ENCODE assay signal across 8 cellular contexts in genomic region chr1:47313915-47314664, GRCh38. TPM values are rescaled to one million over a fixed set of nuclear protein-coding genes. Genes with fewer than 3 reads are reported as not detected.
DNase-seq lines count a peak whose midpoint lies in the region; ATAC-seq and TF ChIP-seq lines count a peak whose summit lies in the region.

Gene STIL (minus strand): TSS chr1:47314147. CDS start chr1:47310319, 3,828 bp downstream.

- POLR2A ChIA-PET in BJ (lab: Charles Lee), result no interaction called here

- H3K27ac Mint-ChIP-seq in activated CD4-positive, alpha-beta T cell treated with anti-CD3 and anti-CD28 coated beads, Interleukin-2, amount 10 ng/mL, durations not matched to agents 24 days and 14 days, result peak within 1 kb of the TSS; percentile 86

- H3K36me3 ChIP-seq in BJ (ENCODE audit: control insufficient read depth, insufficient read depth, low read length), result no peaks in the 10 kb centered on the region

- peaks cover 12% of the 10 kb centered on the region for H3K36me3 Mint-ChIP-seq in activated CD4-positive, alpha-beta T cell treated with anti-CD3 and anti-CD28 coated beads, Interleukin-2, amount 10 ng/mL, durations not matched to agents 24 days and 14 days (ENCODE audit: low read depth)

- no peaks in the 10 kb centered on the region for H3K27me3 ChIP-seq in BJ (ENCODE audit: control insufficient read depth, insufficient read depth, low read length)

- H3K4me1 Mint-ChIP-seq in activated CD4-positive, alpha-beta T cell treated with anti-CD3 and anti-CD28 coated beads, Interleukin-2, amount 10 ng/mL, durations not matched to agents 24 days and 14 days, result peaks cover 21% of the 10 kb centered on the region

- H3K9me3 Mint-ChIP-seq in activated CD4-positive, alpha-beta T cell treated with anti-CD3 and anti-CD28 coated beads, Interleukin-2, amount 10 ng/mL, durations not matched to agents 24 days and 14 days, result no peaks in the 10 kb centered on the region

- CTCF ChIA-PET in BJ (lab: Yijun Ruan, JAX), result interaction anchor here (0.6 to 1.1 kb wide), 3 partner anchors 109 to 133 kb away, joined by 3 to 4 read pairs (median 3); no protein-coding TSS in a partner anchor

- H3K4me3 ChIP-seq in BJ (ENCODE audit: low read depth, low read length), result peak within 1 kb of the TSS; percentile 90

- H3K27me3 Mint-ChIP-seq in activated CD4-positive, alpha-beta T cell treated with anti-CD3 and anti-CD28 coated beads, Interleukin-2, amount 10 ng/mL, durations not matched to agents 24 days and 14 days, result no peaks in the 10 kb centered on the region

- ATAC-seq in GM19324 (IDR thresholded peaks at IDR 0.05; ENCODE audit: low FRiP score, unreplicated experiment) (peak; percentile 98), HG03469 (IDR thresholded peaks at IDR 0.05; ENCODE audit: unreplicated experiment) (peak; percentile 94), left colon (peak; percentile 95)

- peak within 1 kb of the TSS; percentile 91 for H3K4me3 Mint-ChIP-seq in activated CD4-positive, alpha-beta T cell treated with anti-CD3 and anti-CD28 coated beads, Interleukin-2, amount 10 ng/mL, durations not matched to agents 24 days and 14 days

- no peak for TF ChIP-seq CTCF in BJ (IDR thresholded peaks at IDR 0.05; ENCODE audit: insufficient read depth, low read depth, low read length)

- intact Hi-C loops in activated CD4-positive, alpha-beta T cell treated with anti-CD3 and anti-CD28 coated beads, Interleukin-2, amount 10 ng/mL, durations not matched to agents 24 days and 14 days (cut with micrococcal nuclease), result loop anchor here (1.0 to 5.0 kb wide), 4 partner anchors 20 to 597 kb away; partner anchors contain the start of gene EFCAB14
- intact Hi-C loops in left colon (cut with DNase I, micrococcal nuclease), result no loop called here

- DNase-seq in BJ (ENCODE audit: low read depth), result peak; percentile 99
- DNase-seq in NCI-H526 treated with DMSO at 0.1 percent for 48 hours (lab: John Stamatoyannopoulos, UW), result peak; percentile 97
- DNase-seq in activated CD4-positive, alpha-beta T cell treated with anti-CD3 and anti-CD28 coated beads, Interleukin-2, amount 10 ng/mL, durations not matched to agents 24 days and 14 days, result peak; percentile 99
- peak; percentile 38 for DNase-seq in cortex of kidney (lab: John Stamatoyannopoulos, UW)
- DNase-seq in left colon, result peak; percentile 98 to 99
- peak; percentile 99 for DNase-seq in stimulated activated CD4-positive, alpha-beta T cell treated with anti-CD3 and anti-CD28 coated beads, Interleukin-1b, Interleukin-23, amount 100 ng/mL, for 48 hours

RNA-seq across cellular contexts. Expression of gene STIL, which starts in this region (rescaled TPM):
- 6.3 and 10.0 TPM in 2 replicates for polyA plus RNA-seq in BJ (2011; rRNA removed)
- 9.3 and 12.7 TPM in 2 replicates for polyA minus RNA-seq in BJ (2011; rRNA and poly(A)+ RNA removed)
- total RNA-seq in activated CD4-positive, alpha-beta T cell treated with anti-CD3 and anti-CD28 coated beads, Interleukin-2, amount 10 ng/mL, durations not matched to agents 24 days and 14 days, result 25.1 and 28.0 TPM in 2 replicates
- 10 to 100 TPM in 1 of 2 donors, 1 to 10 TPM in 1; 4.7 to 10.7 TPM for total RNA-seq in left colon

Comparison
In these comparisons a context has a peak if more than half of its experiments do, and no peak if none do; other contexts are left out.
1. Peak in every context shown above with its lines: DNase-seq, ATAC-seq and H3K4me3 ChIP-seq.
2. DNase-seq: peak in every context shown above with its lines; median percentile 99 in BJ; 99 in activated CD4-positive, alpha-beta T cell treated with anti-CD3 and anti-CD28 coated beads, Interleukin-2, amount 10 ng/mL, durations not matched to agents 24 days and 14 days; 99 in stimulated activated CD4-positive, alpha-beta T cell treated with anti-CD3 and anti-CD28 coated beads, Interleukin-1b, Interleukin-23, amount 100 ng/mL, for 48 hours; 98 in left colon; 97 in NCI-H526 treated with DMSO at 0.1 percent for 48 hours; 38 in cortex of kidney.